ENCODE assay signal across 7 cellular contexts in the genomic region with DNA sequence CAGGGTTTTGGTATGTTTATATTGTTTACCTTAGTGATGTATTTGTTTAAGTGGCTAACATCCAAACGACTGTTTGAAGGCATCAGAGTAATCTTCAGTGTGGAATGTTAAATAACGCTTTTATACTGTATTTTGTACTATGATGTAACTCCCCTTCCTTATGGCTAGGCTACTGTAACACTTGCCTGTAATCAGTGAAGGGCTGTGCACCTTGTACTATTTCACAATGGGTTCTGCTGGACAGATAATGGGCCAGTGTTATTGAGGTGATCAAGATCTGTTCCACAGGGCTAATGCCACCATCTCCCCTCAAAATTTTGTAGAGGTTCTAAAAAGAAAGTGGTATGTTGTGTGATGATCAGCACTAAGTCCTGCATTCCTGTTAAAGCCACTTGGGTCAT. TPM values are rescaled to one million over a fixed set of nuclear protein-coding genes. Genes with fewer than 3 reads are reported as not detected.
DNase-seq lines count a peak whose midpoint lies in the region; ATAC-seq, FAIRE-seq and TF ChIP-seq lines count a peak whose summit lies in the region.
"Not testable (repeated sequence)": the region's sequence is repeated elsewhere in the genome, so short reads cannot be mapped to it uniquely, and the experiment has no call there.

No MANE protein-coding gene starts in this region.

- intact Hi-C loops in IMR-90 (cut with micrococcal nuclease); Right ventricle myocardium inferior (cut with DNase I): not testable (repeated sequence)

- H2BK20ac ChIP-seq in IMR-90 (ENCODE audit: low read depth, low read length): not testable (repeated sequence)

- not testable (repeated sequence) for H4K91ac ChIP-seq in IMR-90 (ENCODE audit: insufficient read depth, low read depth, low read length)

- H3K79me1 ChIP-seq in IMR-90 (ENCODE audit: low read depth in 1 of 2, low read length in 2 of 2): peaks cover 4 to 29% of the 10 kb centered on the region in 2 experiments; a peak in 3 of 4 replicates

- H3K4ac ChIP-seq in IMR-90 (ENCODE audit: low read depth, low read length): not testable (repeated sequence)

- peak overlapping the region; percentile 7 for H3K27ac Mint-ChIP-seq in activated CD8-positive, alpha-beta memory T cell treated with anti-CD3 and anti-CD28 coated beads, Interleukin-2, amount 10 ng/mL, durations not matched to agents 7 days and 5 days
- H3K27ac Mint-ChIP-seq in astrocyte (ENCODE audit: unreplicated experiment): peak overlapping the region; percentile 14
- peak overlapping the region; percentile 31 for H3K27ac Mint-ChIP-seq in stimulated activated naive CD8-positive, alpha-beta T cell treated with anti-CD3 and anti-CD28 coated beads, Interleukin-15, Interleukin-2, amounts not matched to agents 100 ng/mL and 50 ng/mL, for 24 hours

- not testable (repeated sequence) for H2AFZ ChIP-seq in DND-41 (ENCODE audit: low read depth, low read length); IMR-90 (replicated peaks; ENCODE audit: low read length, poor library complexity); astrocyte (ENCODE audit: low read depth, low read length)

- not testable (repeated sequence) for H2AK9ac ChIP-seq in IMR-90 (replicated peaks; ENCODE audit: low read depth, low read length, poor library complexity)

- not testable (repeated sequence) for H3K27me3 ChIP-seq in DND-41 (ENCODE audit: insufficient read depth, low read length, poor library complexity); IMR-90 (ENCODE audit: control insufficient read depth, insufficient read depth, low read length); astrocyte (ENCODE audit: insufficient read depth, low read length); liver (ENCODE audit: control insufficient read depth in 4 of 4, insufficient read depth in 4 of 4, low read length in 3 of 4)

- H3K9ac ChIP-seq in DND-41 (ENCODE audit: low read depth, low read length); IMR-90 (ENCODE audit: low read depth, low read length); astrocyte (ENCODE audit: low read length); liver (ENCODE audit: low read depth in 1 of 2, low read length in 2 of 2): not testable (repeated sequence)

- H3K14ac ChIP-seq in IMR-90 (replicated peaks; ENCODE audit: low read depth, low read length): not testable (repeated sequence)

- H3K4me3 Mint-ChIP-seq in activated CD8-positive, alpha-beta memory T cell treated with anti-CD3 and anti-CD28 coated beads, Interleukin-2, amount 10 ng/mL, durations not matched to agents 7 days and 5 days; astrocyte (ENCODE audit: unreplicated experiment); stimulated activated naive CD8-positive, alpha-beta T cell treated with anti-CD3 and anti-CD28 coated beads, Interleukin-15, Interleukin-2, amounts not matched to agents 100 ng/mL and 50 ng/mL, for 24 hours: not testable (repeated sequence)

- POLR2A ChIA-PET in IMR-90 (lab: Charles Lee; ENCODE audit: unreplicated experiment): not testable (repeated sequence)

- H4K8ac ChIP-seq in IMR-90 (ENCODE audit: low read depth in 2 of 2, low read length in 2 of 2): not testable (repeated sequence)

- not testable (repeated sequence) for TF ChIP-seq POLR2A in IMR-90 (IDR thresholded peaks at IDR 0.05; ENCODE audit: low read depth, low read length)

- H2AK5ac ChIP-seq in IMR-90 (ENCODE audit: low read depth, low read length): not testable (repeated sequence)

- H3K36me3 Mint-ChIP-seq in activated CD8-positive, alpha-beta memory T cell treated with anti-CD3 and anti-CD28 coated beads, Interleukin-2, amount 10 ng/mL, durations not matched to agents 7 days and 5 days: peaks cover 54% of the 10 kb centered on the region
- H3K36me3 Mint-ChIP-seq in astrocyte (ENCODE audit: low read depth, unreplicated experiment): not testable (repeated sequence)
- peaks cover 65% of the 10 kb centered on the region for H3K36me3 Mint-ChIP-seq in stimulated activated naive CD8-positive, alpha-beta T cell treated with anti-CD3 and anti-CD28 coated beads, Interleukin-15, Interleukin-2, amounts not matched to agents 100 ng/mL and 50 ng/mL, for 24 hours (ENCODE audit: low read depth)

- TF ChIP-seq CTCF in DND-41 (IDR thresholded peaks at IDR 0.05; ENCODE audit: borderline replicate concordance, extremely low read depth, low read length, poor library complexity, severe bottlenecking); IMR-90 (conservative IDR thresholded peaks at IDR 0.05; ENCODE audit: low read depth, low read length); astrocyte (IDR thresholded peaks at IDR 0.05; ENCODE audit: insufficient read depth, low read depth, low read length); liver (IDR thresholded peaks at IDR 0.05; ENCODE audit: low read depth, low read length, missing input control): not testable (repeated sequence)

- H3K4me3 ChIP-seq in DND-41 (ENCODE audit: low read depth in 1 of 2, low read length in 2 of 2); IMR-90 (ENCODE audit: insufficient read depth, low read depth, low read length); astrocyte (ENCODE audit: insufficient read depth, low read depth, low read length); liver (ENCODE audit: low read depth in 1 of 3, low read length in 3 of 3): not testable (repeated sequence)

- H3K23ac ChIP-seq in IMR-90 (ENCODE audit: low read depth, low read length): not testable (repeated sequence)

- CTCF ChIA-PET in IMR-90 (lab: Yijun Ruan, JAX): not testable (repeated sequence)
- CTCF ChIA-PET in activated CD8-positive, alpha-beta memory T cell treated with anti-CD3 and anti-CD28 coated beads, Interleukin-2, amount 10 ng/mL, durations not matched to agents 7 days and 5 days (lab: Charles Lee): interaction anchor here (1.5 kb wide), 1 partner anchor 12 kb away, joined by 4 read pairs; a partner anchor contains a TSS

- H3K9me1 ChIP-seq in IMR-90 (ENCODE audit: insufficient read depth, low read length): not testable (repeated sequence)

- H3K4me1 ChIP-seq in DND-41 (ENCODE audit: insufficient read depth, low read length); IMR-90 (ENCODE audit: control insufficient read depth, insufficient read depth, low read length); astrocyte (ENCODE audit: insufficient read depth, low read length): not testable (repeated sequence)
- H3K4me1 ChIP-seq in liver (ENCODE audit: control insufficient read depth in 4 of 4, insufficient read depth in 4 of 4, low read length in 3 of 4): peaks cover 1 to 24% (median 12%) of the 10 kb centered on the region in 4 donors

- H2BK120ac ChIP-seq in IMR-90 (ENCODE audit: low read depth, low read length): not testable (repeated sequence)

- not testable (repeated sequence) for H3K18ac ChIP-seq in IMR-90 (ENCODE audit: low read depth, low read length)

- dilution Hi-C loops in IMR-90 (cut with HindIII; ENCODE audit: low sequenced_read_pairs, unreplicated experiment): not testable (repeated sequence)

- not testable (repeated sequence) for H3K9me3 Mint-ChIP-seq in activated CD8-positive, alpha-beta memory T cell treated with anti-CD3 and anti-CD28 coated beads, Interleukin-2, amount 10 ng/mL, durations not matched to agents 7 days and 5 days (ENCODE audit: low read depth); astrocyte (ENCODE audit: unreplicated experiment); stimulated activated naive CD8-positive, alpha-beta T cell treated with anti-CD3 and anti-CD28 coated beads, Interleukin-15, Interleukin-2, amounts not matched to agents 100 ng/mL and 50 ng/mL, for 24 hours

- not testable (repeated sequence) for H3K9me3 ChIP-seq in DND-41 (ENCODE audit: insufficient read depth, low read length, severe bottlenecking); IMR-90 (ENCODE audit: control insufficient read depth, insufficient read depth, low read length); astrocyte (ENCODE audit: insufficient read depth, low read depth, low read length); liver (ENCODE audit: control insufficient read depth in 4 of 4, low read length in 3 of 4)

- peaks cover 16% of the 10 kb centered on the region for H3K79me2 ChIP-seq in DND-41 (ENCODE audit: insufficient read depth, low read length)
- not testable (repeated sequence) for H3K79me2 ChIP-seq in astrocyte (ENCODE audit: insufficient read depth, low read length)

- H4K20me1 ChIP-seq in DND-41 (ENCODE audit: insufficient read depth, low read length): not testable (repeated sequence)
- H4K20me1 ChIP-seq in IMR-90 (ENCODE audit: insufficient read depth, low read length): peaks cover 25% of the 10 kb centered on the region
- peaks cover 35% of the 10 kb centered on the region for H4K20me1 ChIP-seq in astrocyte (ENCODE audit: insufficient read depth, low read length)

- H3K4me2 ChIP-seq in DND-41 (ENCODE audit: insufficient read depth, low read length); IMR-90 (ENCODE audit: low read depth, low read length); astrocyte (ENCODE audit: low read length): not testable (repeated sequence)

- H3K56ac ChIP-seq in IMR-90 (ENCODE audit: extremely low read depth, insufficient read depth, low read length): not testable (repeated sequence)

- in situ Hi-C loops in IMR-90 (cut with MboI; ENCODE audit: low sequenced_read_pairs): not testable (repeated sequence)

- H2BK5ac ChIP-seq in IMR-90 (ENCODE audit: low read depth, low read length, poor library complexity, severe bottlenecking): not testable (repeated sequence)

- not testable (repeated sequence) for H2BK15ac ChIP-seq in IMR-90 (ENCODE audit: low read depth, low read length)

- TF ChIP-seq RAD21 in IMR-90 (IDR thresholded peaks at IDR 0.05; ENCODE audit: low read length): not testable (repeated sequence)
- peak in 1 of 2 donors; percentile 10 for TF ChIP-seq RAD21 in liver (IDR thresholded peaks at IDR 0.05)

- H3K36me3 ChIP-seq in DND-41 (ENCODE audit: insufficient read depth, low read length) (peaks cover 81% of the 10 kb centered on the region), IMR-90 (ENCODE audit: control insufficient read depth, insufficient read depth, low read length) (peaks cover 35% of the 10 kb centered on the region), astrocyte (ENCODE audit: insufficient read depth, low read length) (peaks cover 40% of the 10 kb centered on the region), liver (ENCODE audit: control insufficient read depth in 4 of 4, insufficient read depth in 3 of 4, low read depth in 1 of 4, low read length in 3 of 4) (peaks cover 4 to 37% (median 20%) of the 10 kb centered on the region in 4 donors)

- not testable (repeated sequence) for FAIRE-seq in astrocyte (lab: Jason Lieb, UNC)

- H3K27ac ChIP-seq in DND-41 (ENCODE audit: low read length); IMR-90 (ENCODE audit: insufficient read depth, low read length); astrocyte (ENCODE audit: low read depth, low read length); liver (ENCODE audit: low read depth in 1 of 2, low read length in 2 of 2): not testable (repeated sequence)

- not testable (repeated sequence) for H3K27me3 Mint-ChIP-seq in activated CD8-positive, alpha-beta memory T cell treated with anti-CD3 and anti-CD28 coated beads, Interleukin-2, amount 10 ng/mL, durations not matched to agents 7 days and 5 days; astrocyte (ENCODE audit: low read depth, unreplicated experiment); stimulated activated naive CD8-positive, alpha-beta T cell treated with anti-CD3 and anti-CD28 coated beads, Interleukin-15, Interleukin-2, amounts not matched to agents 100 ng/mL and 50 ng/mL, for 24 hours

- H4K5ac ChIP-seq in IMR-90 (ENCODE audit: low read depth, low read length): not testable (repeated sequence)

- no CpG with 5 or more reads among the region's 2 CpGs for WGBS in IMR-90 (ENCODE audit: extremely low coverage in 2 of 2, insufficient read length in 1 of 2), 2 experiments
- 23% methylated on average over 2 of the region's 2 CpGs for WGBS in liver

- ATAC-seq in DND-41 (ENCODE audit: insufficient read depth, low read depth) (0 out of 3 replicates have a peak, but pooled peaks have one; percentile 6), IMR-90 (ENCODE audit: low read depth) (peak; percentile 59), Right ventricle myocardium inferior (peak; percentile 28)
- not testable (repeated sequence) for ATAC-seq in activated CD8-positive, alpha-beta memory T cell treated with anti-CD3 and anti-CD28 coated beads, Interleukin-2, amount 10 ng/mL, durations not matched to agents 7 days and 5 days

- peaks cover 17% of the 10 kb centered on the region for H3K4me1 Mint-ChIP-seq in activated CD8-positive, alpha-beta memory T cell treated with anti-CD3 and anti-CD28 coated beads, Interleukin-2, amount 10 ng/mL, durations not matched to agents 7 days and 5 days
- H3K4me1 Mint-ChIP-seq in astrocyte (ENCODE audit: low read depth, unreplicated experiment); stimulated activated naive CD8-positive, alpha-beta T cell treated with anti-CD3 and anti-CD28 coated beads, Interleukin-15, Interleukin-2, amounts not matched to agents 100 ng/mL and 50 ng/mL, for 24 hours (ENCODE audit: low read depth): not testable (repeated sequence)

- BruUV-seq in IMR-90 (replicated peaks; lab: Mats Ljungman, UMichigan): TSS peak; percentile 94

- not testable (repeated sequence) for DNase-seq in DND-41; activated CD8-positive, alpha-beta memory T cell treated with anti-CD3 and anti-CD28 coated beads, Interleukin-2, amount 10 ng/mL, durations not matched to agents 7 days and 5 days; astrocyte (ENCODE audit: low read depth); Right ventricle myocardium inferior (ENCODE audit: missing footprints)
- DNase-seq in IMR-90: peak; percentile 55

RNA-seq across cellular contexts. Expression of a gene that starts 11.7 kb away (rescaled TPM):
- total RNA-seq in IMR-90 (2012; rRNA removed): 14.3 and 16.7 TPM in 2 replicates
- polyA plus RNA-seq in IMR-90 (2012; rRNA removed): 16.6 and 17.2 TPM in 2 replicates
- polyA plus RNA-seq in IMR-90 (2012; cell fraction: cytosol; rRNA removed): 4.2 and 5.7 TPM in 2 replicates
- polyA plus RNA-seq in IMR-90 (2012; cell fraction: nucleus; rRNA removed; ENCODE audit: low replicate concordance): 7.1 and 32.4 TPM in 2 replicates
- total RNA-seq in activated CD8-positive, alpha-beta memory T cell treated with anti-CD3 and anti-CD28 coated beads, Interleukin-2, amount 10 ng/mL, durations not matched to agents 7 days and 5 days: 10 to 100 TPM; 41.6 to 46.3 TPM
- total RNA-seq in astrocyte: 11.7 and 13.7 TPM in 2 replicates
- total RNA-seq in Right ventricle myocardium inferior: 6.6 TPM
- total RNA-seq in liver: 10 to 100 TPM in 1 of 2 donors, 1 to 10 TPM in 1; 9.9 to 22.6 TPM
- 1 to 10 TPM; 4.8 to 6.8 TPM for polyA plus RNA-seq in liver

RNA-seq across cellular contexts. Expression of a gene that starts 33.9 kb away (rescaled TPM):
- 144 and 146 TPM in 2 replicates for total RNA-seq in IMR-90 (2012; rRNA removed)
- polyA plus RNA-seq in IMR-90 (2012; rRNA removed): 62.9 and 81.6 TPM in 2 replicates
- polyA plus RNA-seq in IMR-90 (2012; cell fraction: cytosol; rRNA removed): 21.0 and 28.6 TPM in 2 replicates
- polyA plus RNA-seq in IMR-90 (2012; cell fraction: nucleus; rRNA removed; ENCODE audit: low replicate concordance): 66.2 and 244 TPM in 2 replicates
- 100 to 1,000 TPM; 279 to 363 TPM for total RNA-seq in activated CD8-positive, alpha-beta memory T cell treated with anti-CD3 and anti-CD28 coated beads, Interleukin-2, amount 10 ng/mL, durations not matched to agents 7 days and 5 days
- 263 and 290 TPM in 2 replicates for total RNA-seq in astrocyte
- 136 TPM for total RNA-seq in Right ventricle myocardium inferior
- total RNA-seq in liver: 100 to 1,000 TPM; 128 to 186 TPM
- polyA plus RNA-seq in liver: 100 to 1,000 TPM in 1 of 2 donors, 10 to 100 TPM in 1; 42.7 to 264 TPM

RNA-seq across cellular contexts. Expression of a gene that starts 34.8 kb away (rescaled TPM):
- total RNA-seq in IMR-90 (2012; rRNA removed): 73.8 and 115 TPM in 2 replicates
- polyA plus RNA-seq in IMR-90 (2012; rRNA removed): 21.0 and 29.9 TPM in 2 replicates
- polyA plus RNA-seq in IMR-90 (2012; cell fraction: cytosol; rRNA removed): 4.9 and 22.6 TPM in 2 replicates
- 6.4 and 48.2 TPM in 2 replicates for polyA plus RNA-seq in IMR-90 (2012; cell fraction: nucleus; rRNA removed; ENCODE audit: low replicate concordance)
- 100 to 1,000 TPM; 135 to 189 TPM for total RNA-seq in activated CD8-positive, alpha-beta memory T cell treated with anti-CD3 and anti-CD28 coated beads, Interleukin-2, amount 10 ng/mL, durations not matched to agents 7 days and 5 days
- total RNA-seq in astrocyte: 95.4 and 99.5 TPM in 2 replicates
- 42.7 TPM for total RNA-seq in Right ventricle myocardium inferior
- 10 to 100 TPM; 44.7 to 76.8 TPM for total RNA-seq in liver
- polyA plus RNA-seq in liver: 10 to 100 TPM; 15.7 to 19.2 TPM
